13 cellular contexts compared by ENCODE assay signal in the genomic region with DNA sequence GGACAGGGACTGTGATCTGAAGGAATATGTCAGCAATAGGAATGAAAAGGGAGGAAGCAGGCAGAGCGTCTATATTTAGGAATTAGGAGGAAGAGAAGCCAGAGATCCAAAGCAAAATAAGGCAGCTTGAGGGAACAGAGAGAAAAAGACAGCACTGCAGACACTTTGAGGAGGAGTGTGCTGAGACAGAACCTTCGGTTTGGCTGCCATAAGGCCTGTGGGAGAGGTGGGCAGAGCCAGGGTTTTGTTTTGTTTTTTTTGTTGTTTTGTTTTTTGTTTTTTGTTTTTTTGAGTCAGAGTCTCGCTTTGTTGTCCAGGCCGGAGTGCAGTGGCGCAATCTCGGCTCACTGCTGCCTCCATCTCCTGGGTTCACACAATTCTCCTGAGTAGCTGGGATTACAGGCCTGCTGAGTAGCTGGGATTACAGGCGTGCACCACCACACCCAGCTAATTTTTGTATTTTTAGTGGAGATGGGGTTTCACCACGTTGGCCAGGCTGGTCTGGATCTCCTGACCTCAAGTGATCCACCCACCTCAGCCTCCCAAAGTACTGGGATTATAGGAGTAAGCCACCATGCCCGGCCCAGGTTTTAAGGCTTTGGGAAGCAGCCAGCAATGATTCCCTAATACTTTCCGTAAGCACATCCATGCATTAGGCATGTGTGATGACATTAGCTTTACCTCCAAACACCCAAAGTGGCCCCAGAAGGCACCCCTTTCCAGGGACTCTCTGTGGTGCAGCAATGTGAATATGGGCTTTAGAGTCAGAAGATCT.
DNase-seq lines count a peak whose midpoint lies in the region; ATAC-seq and TF ChIP-seq lines count a peak whose summit lies in the region.
"Had no signal": no experiment of that assay in that cellular context is flagged by ENCODE, and none has a peak within 500 bp of the region (broad histone marks: within the 10 kb centered on the region; RNA-seq: fewer than 3 reads in every experiment).

No MANE protein-coding gene starts in this region.

- peak overlapping the region; percentile 96 for H2BK120ac ChIP-seq in mesenchymal stem cell (ENCODE audit: low read depth, low read length)

- DNase-seq in dorsolateral prefrontal cortex (no peak), mesenchymal stem cell (no peak), spleen (peak; percentile 30), DMS53 treated with DMSO at 0.1 percent for 48 hours (lab: John Stamatoyannopoulos, UW; ENCODE audit: unreplicated experiment) (no peak), Karpas-422 (no peak), GM19240 (ENCODE audit: insufficient read length, low spot score) (no peak)
- DNase-seq: activated T-cell treated with anti-CD3 and anti-CD28 coated beads, Interleukin-2, amount 50 U/mL, for 72 hours; Calu3; GF-D8 had no signal

- no peak for TF ChIP-seq POLR2A in spleen (IDR thresholded peaks at IDR 0.05)

- H3K4me2 ChIP-seq in BLaER1 treated with 17β-estradiol and CSF1 and Interleukin-3, amounts not matched to agents 10 nM and 100 nM, result peak overlapping the region in 10 of 11 experiments; percentile 58 to 85 (median 75); a peak in 20 of 22 replicates
- H3K4me2 ChIP-seq in mesenchymal stem cell (ENCODE audit: low read length, poor library complexity, severe bottlenecking), result no peak overlapping the region
- no peak overlapping the region for H3K4me2 ChIP-seq in Karpas-422 (ENCODE audit: low read depth, low read length, poor library complexity, severe bottlenecking)

- 88% methylated on average over 10 of the region's 10 CpGs for WGBS in mesenchymal stem cell
- WGBS in spleen, 5 donors, result 85 to 92% (median 90%) methylated on average over 10 of the region's 10 CpGs

- H3K9me2 ChIP-seq in Karpas-422 (replicated peaks; ENCODE audit: insufficient read depth, low read length), result no peaks in the 10 kb centered on the region

- H4K8ac ChIP-seq in mesenchymal stem cell (ENCODE audit: low read length), result peak overlapping the region; percentile 88

- TF ChIP-seq CTCF in dorsolateral prefrontal cortex (IDR thresholded peaks at IDR 0.05 in 54 of 56, conservative IDR thresholded peaks at IDR 0.05 in 2 of 56; ENCODE audit: low read depth in 1 of 56, partially characterized antibody in 56 of 56), result no peak
- TF ChIP-seq CTCF in spleen (IDR thresholded peaks at IDR 0.05 in 8 of 11, conservative IDR thresholded peaks at IDR 0.05 in 3 of 11), result no peak

- H3K79me1 ChIP-seq in mesenchymal stem cell (replicated peaks; ENCODE audit: low read length, poor library complexity, severe bottlenecking), result no peaks in the 10 kb centered on the region

- peak overlapping the region; percentile 85 for H2BK15ac ChIP-seq in mesenchymal stem cell (ENCODE audit: low read depth, poor library complexity, severe bottlenecking)

- peak overlapping the region; percentile 89 to 97 for H3K4ac ChIP-seq in mesenchymal stem cell (ENCODE audit: low read depth in 1 of 2, low read length in 2 of 2)

- peaks cover 36 to 74% (median 41%) of the 10 kb centered on the region in 10 experiments for H3K4me1 ChIP-seq in BLaER1 treated with 17β-estradiol and CSF1 and Interleukin-3, amounts not matched to agents 10 nM and 100 nM
- H3K4me1 ChIP-seq in mesenchymal stem cell (ENCODE audit: control insufficient read depth, insufficient read depth, low read depth, low read length) (peaks cover 3% of the 10 kb centered on the region), spleen (peaks cover 0 to 25% (median 11%) of the 10 kb centered on the region in 6 donors), Karpas-422 (ENCODE audit: low read length) (no peaks in the 10 kb centered on the region)

- peak overlapping the region in 8 of 11 experiments; percentile 58 to 95 (median 87); a peak in 16 of 22 replicates for H3K27ac ChIP-seq in BLaER1 treated with 17β-estradiol and CSF1 and Interleukin-3, amounts not matched to agents 10 nM and 100 nM
- H3K27ac ChIP-seq in dorsolateral prefrontal cortex (peak overlapping the region in 57 of 59 donors; percentile 9 to 95 (median 81)), mesenchymal stem cell (ENCODE audit: low read length, poor library complexity, severe bottlenecking) (no peak overlapping the region), spleen (peak overlapping the region in 6 of 8 donors; percentile 31 to 54 (median 41)), Karpas-422 (ENCODE audit: low read length) (no peak overlapping the region)

- H3K79me2 ChIP-seq in Karpas-422 (ENCODE audit: low read length), result no peaks in the 10 kb centered on the region

- H2AK5ac ChIP-seq in mesenchymal stem cell (ENCODE audit: low read length, severe bottlenecking), result no peak overlapping the region

- peaks cover 23 to 47% (median 43%) of the 10 kb centered on the region in 11 experiments for H3K9me3 ChIP-seq in BLaER1 treated with 17β-estradiol and CSF1 and Interleukin-3, amounts not matched to agents 10 nM and 100 nM (replicated peaks in 1 of 11)
- H3K9me3 ChIP-seq in mesenchymal stem cell (ENCODE audit: control insufficient read depth, low read length) (peaks cover 15% of the 10 kb centered on the region), spleen (peaks cover 0 to 23% (median 20%) of the 10 kb centered on the region in 8 donors), Karpas-422 (ENCODE audit: low read length) (0 out of 2 replicates have a peak, but pooled peaks cover 3% of the 10 kb centered on the region)

- H3K27me3 ChIP-seq in BLaER1 treated with 17β-estradiol and CSF1 and Interleukin-3, amounts not matched to agents 10 nM and 100 nM, result no peaks in the 10 kb centered on the region
- H3K27me3 ChIP-seq in dorsolateral prefrontal cortex, result no peaks in the 10 kb centered on the region
- H3K27me3 ChIP-seq in mesenchymal stem cell (ENCODE audit: control insufficient read depth in 1 of 2, insufficient read depth in 1 of 2, low read length in 2 of 2), result no peaks in the 10 kb centered on the region
- no peaks in the 10 kb centered on the region for H3K27me3 ChIP-seq in spleen (replicated peaks in 1 of 7)
- H3K27me3 ChIP-seq in Karpas-422 (ENCODE audit: low read length), result no peaks in the 10 kb centered on the region
- H3K27me3 ChIP-seq: tibial nerve had no signal

- H2AFZ ChIP-seq in mesenchymal stem cell (ENCODE audit: low read depth, low read length) (no peak overlapping the region), Karpas-422 (ENCODE audit: low read length) (no peak overlapping the region)

- peak overlapping the region; percentile 65 to 81 for H3K18ac ChIP-seq in mesenchymal stem cell (ENCODE audit: low read depth in 1 of 2, low read length in 2 of 2)

- H3K23ac ChIP-seq in mesenchymal stem cell (ENCODE audit: low read length in 2 of 2), result no peak overlapping the region

- no peaks in the 10 kb centered on the region for H4K20me1 ChIP-seq in BLaER1 treated with 17β-estradiol and CSF1 and Interleukin-3, amounts not matched to agents 10 nM and 100 nM
- H4K20me1 ChIP-seq in Karpas-422 (ENCODE audit: insufficient read depth, low read depth, low read length), result no peaks in the 10 kb centered on the region

- peak overlapping the region in 5 of 11 experiments; percentile 12 to 80 (median 62); a peak in 8 of 22 replicates for H3K9ac ChIP-seq in BLaER1 treated with 17β-estradiol and CSF1 and Interleukin-3, amounts not matched to agents 10 nM and 100 nM
- H3K9ac ChIP-seq in mesenchymal stem cell (ENCODE audit: low read length) (no peak overlapping the region), Karpas-422 (ENCODE audit: low read length) (no peak overlapping the region)

- no peak for ATAC-seq in GM18861 (IDR thresholded peaks at IDR 0.05; ENCODE audit: unreplicated experiment)
- ATAC-seq: activated T-cell treated with anti-CD3 and anti-CD28 coated beads, Interleukin-2, amount 50 U/mL, for 72 hours; naive thymus-derived CD4-positive, alpha-beta T cell had no signal

- intact Hi-C loops in dorsolateral prefrontal cortex (cut with DNase I), result no loop called here
- intact Hi-C loops in spleen (cut with DNase I; ENCODE audit: low total_unique reads), result no loop called here

- peak overlapping the region; percentile 94 to 97 for H2BK12ac ChIP-seq in mesenchymal stem cell (ENCODE audit: low read length in 2 of 2)

- no peak overlapping the region for H3K4me3 ChIP-seq in BLaER1 treated with 17β-estradiol and CSF1 and Interleukin-3, amounts not matched to agents 10 nM and 100 nM
- H3K4me3 ChIP-seq in dorsolateral prefrontal cortex (no peak overlapping the region), mesenchymal stem cell (ENCODE audit: insufficient read depth in 1 of 2, low read depth in 1 of 2, low read length in 2 of 2) (no peak overlapping the region), spleen (no peak overlapping the region), Karpas-422 (ENCODE audit: low read length) (no peak overlapping the region)
- H3K4me3 ChIP-seq: tibial nerve had no signal

- H3K14ac ChIP-seq in mesenchymal stem cell (ENCODE audit: low read length in 2 of 2), result no peak overlapping the region

- no peak overlapping the region for H2BK5ac ChIP-seq in mesenchymal stem cell (ENCODE audit: low read depth, low read length, poor library complexity, severe bottlenecking)

- peaks cover 0 to 14% (median 0%) of the 10 kb centered on the region in 11 experiments; a peak in 3 of 22 replicates for H3K36me3 ChIP-seq in BLaER1 treated with 17β-estradiol and CSF1 and Interleukin-3, amounts not matched to agents 10 nM and 100 nM
- no peaks in the 10 kb centered on the region for H3K36me3 ChIP-seq in mesenchymal stem cell (ENCODE audit: control insufficient read depth in 1 of 2, insufficient read depth in 2 of 2, low read depth in 1 of 2, low read length in 2 of 2)
- H3K36me3 ChIP-seq in spleen, result no peaks in the 10 kb centered on the region
- H3K36me3 ChIP-seq in Karpas-422 (ENCODE audit: insufficient read depth, low read length), result no peaks in the 10 kb centered on the region
- H3K36me3 ChIP-seq: tibial nerve had no signal

- H4K91ac ChIP-seq in mesenchymal stem cell (ENCODE audit: low read length), result peak overlapping the region; percentile 86

Comparison
In these comparisons a context has a peak if more than half of its experiments do, and no peak if none do; other contexts are left out.
1. H3K27ac ChIP-seq: peak in BLaER1 treated with 17β-estradiol and CSF1 and Interleukin-3, amounts not matched to agents 10 nM and 100 nM (8 of 11), dorsolateral prefrontal cortex (57 of 59) and spleen (6 of 8); none in mesenchymal stem cell (single experiment) and Karpas-422 (single experiment).
2. H3K4me2 ChIP-seq: peak in BLaER1 treated with 17β-estradiol and CSF1 and Interleukin-3, amounts not matched to agents 10 nM and 100 nM (10 of 11); none in mesenchymal stem cell (single experiment) and Karpas-422 (single experiment).